Comparison of ENCODE assay signal across 9 cellular contexts in genomic region chr11:29438815-29439214, GRCh38.
"Had no signal": no experiment of that assay in that cellular context is flagged by ENCODE, and none has a peak within 500 bp of the region (broad histone marks: within the 10 kb centered on the region; RNA-seq: fewer than 3 reads in every experiment).

No MANE protein-coding gene starts in this region.

- ATAC-seq: GM23338, HCT116 had no signal

- H3K4me3 ChIP-seq: GM23248, GM23338, HAP-1 had no signal

- DNase-seq: GM23248, GOT3, H7, H9, HCEC 1CT, HFFc6 had no signal

- H3K4me1 Mint-ChIP-seq: GM23338, H9 had no signal

- H3K27ac Mint-ChIP-seq: GM23338, H9, HFFc6 had no signal

- H3K4me3 Mint-ChIP-seq: GM23338, H9, HFFc6 had no signal

- H3K9me3 Mint-ChIP-seq: GM23338, HFFc6 had no signal
